Comparison of ENCODE assay signal across 24 cellular contexts in the genomic region with DNA sequence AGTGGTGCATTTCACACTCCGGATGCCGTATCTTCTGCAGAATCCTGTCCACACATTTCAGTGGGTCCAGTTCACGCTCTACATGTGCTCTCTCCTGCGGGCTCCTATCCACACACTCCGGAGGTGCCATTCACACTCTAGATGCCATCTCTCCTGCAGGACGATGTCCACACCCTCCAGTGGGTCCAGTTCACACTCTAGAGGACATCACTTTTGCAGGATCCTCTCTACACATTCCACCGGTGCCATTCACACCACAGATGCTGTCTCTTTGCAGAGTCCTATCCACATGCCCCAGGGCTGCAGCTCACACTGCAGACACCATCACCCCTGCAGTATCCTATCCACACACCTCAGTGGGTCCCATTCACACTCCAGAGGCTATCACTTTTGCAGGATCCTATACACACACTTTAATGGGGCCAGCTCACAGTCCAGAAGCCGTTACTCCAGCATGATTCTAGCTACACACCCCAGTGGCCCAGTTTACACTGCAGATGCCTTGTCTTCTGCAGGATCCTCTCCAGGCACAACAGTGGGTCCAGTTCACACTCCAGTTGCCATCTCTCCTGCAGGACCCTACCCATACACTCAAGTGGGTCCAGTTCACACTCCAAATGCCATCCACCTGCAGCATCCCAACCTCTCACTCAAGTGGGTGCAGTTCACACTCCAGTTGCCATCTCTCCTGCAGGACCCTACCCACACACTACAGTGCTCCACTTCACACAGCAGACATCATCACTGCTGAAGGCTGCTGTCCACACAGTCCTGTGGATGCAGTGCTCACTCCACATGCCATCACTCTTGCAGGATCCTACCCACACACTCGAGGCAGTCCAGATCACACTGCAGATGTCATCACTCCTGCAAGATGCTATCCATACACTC. TPM values are rescaled to one million over a fixed set of nuclear protein-coding genes. Genes with fewer than 3 reads are reported as not detected.
A peak's percentile ranks its signal among the peaks of the same experiment; 100 is the strongest.
DNase-seq lines count a peak whose midpoint lies in the region; ATAC-seq and TF ChIP-seq lines count a peak whose summit lies in the region.
"Had no signal": no experiment of that assay in that cellular context is flagged by ENCODE, and none has a peak within 500 bp of the region (broad histone marks: within the 10 kb centered on the region; RNA-seq: fewer than 3 reads in every experiment).

No MANE protein-coding gene starts in this region.

- H3K27ac Mint-ChIP-seq in HFFc6 (no peak overlapping the region), glutamatergic neuron (ENCODE audit: unreplicated experiment) (peak overlapping the region; percentile 62)
- H3K27ac Mint-ChIP-seq in activated T-cell treated with anti-CD3 and anti-CD28 coated beads, Interleukin-2, amount 50 U/mL, for 24 hours: no peak overlapping the region
- H3K27ac Mint-ChIP-seq in CD4-positive, alpha-beta memory T cell: no peak overlapping the region
- H3K27ac Mint-ChIP-seq: activated CD4-positive, alpha-beta T cell treated with anti-CD3 and anti-CD28 coated beads, Interleukin-2, amount 10 ng/mL, durations not matched to agents 7 days and 5 days; activated naive CD4-positive, alpha-beta T cell treated with anti-CD3 and anti-CD28 coated beads for 36 hours; stimulated activated memory B cell treated with anti-CD40 and anti-IgM and Interleukin-4, amounts not matched to agents 10 μg/mL and 1 μg/mL and 100 μg/mL, for 72 hours; T-helper 1 cell treated with Interleukin-12 subunit alpha and Interleukin-12 subunit beta and Interleukin-4 antibody, amounts not matched to agents 30 μg/mL and 1 μg/mL, for 36 hours had no signal

- no peak overlapping the region for H2BK5ac ChIP-seq in neuronal stem cell (ENCODE audit: low read length)

- H2BK120ac ChIP-seq in neuronal stem cell (ENCODE audit: low read depth, low read length): no peak overlapping the region

- peak overlapping the region; percentile 60 for H3K14ac ChIP-seq in neuronal stem cell (ENCODE audit: low read length)

- DNase-seq in HFFc6: no peak
- no peak for DNase-seq in glutamatergic neuron
- DNase-seq in neuronal stem cell (ENCODE audit: low spot score): no peak
- DNase-seq in gastrocnemius medialis: no peak
- no peak for DNase-seq in stimulated activated naive CD4-positive, alpha-beta T cell (lab: John Stamatoyannopoulos, UW)
- DNase-seq in activated T-cell treated with anti-CD3 and anti-CD28 coated beads, Interleukin-2, amount 50 U/mL, for 24 hours: no peak
- DNase-seq in CD4-positive, alpha-beta memory T cell: no peak
- DNase-seq: activated CD4-positive, alpha-beta T cell treated with anti-CD3 and anti-CD28 coated beads, Interleukin-2, amount 10 ng/mL, durations not matched to agents 7 days and 5 days; activated naive CD4-positive, alpha-beta T cell treated with anti-CD3 and anti-CD28 coated beads for 36 hours; activated T-cell treated with anti-CD3 and anti-CD28 coated beads, Interleukin-2, amount 50 U/mL, for 4 hours; CD4-positive, CD25-positive, alpha-beta regulatory T cell; KG1; lower lobe of right lung; NCI-H1436 treated with DMSO at 0.1 percent for 48 hours; NCI-H524 treated with DMSO at 0.1 percent for 48 hours; stimulated activated CD4-positive, alpha-beta T cell treated with anti-CD3 and anti-CD28 coated beads, Interleukin-2, amount 100 ng/mL, for 24 hours had no signal

- H3K4me2 ChIP-seq in BLaER1 (peak overlapping the region; percentile 93), neuronal stem cell (ENCODE audit: insufficient read depth, low read length, poor library complexity, severe bottlenecking) (no peak overlapping the region)

- no peak overlapping the region for H3K18ac ChIP-seq in neuronal stem cell (ENCODE audit: low read length)

- peaks cover 21% of the 10 kb centered on the region for H3K27me3 Mint-ChIP-seq in HFFc6 (ENCODE audit: insufficient read depth)
- H3K27me3 Mint-ChIP-seq in glutamatergic neuron (ENCODE audit: unreplicated experiment): peaks cover 29% of the 10 kb centered on the region
- peaks cover 67% of the 10 kb centered on the region for H3K27me3 Mint-ChIP-seq in activated T-cell treated with anti-CD3 and anti-CD28 coated beads, Interleukin-2, amount 50 U/mL, for 24 hours
- peaks cover 29 to 30% of the 10 kb centered on the region in 2 donors for H3K27me3 Mint-ChIP-seq in CD4-positive, alpha-beta memory T cell

- in situ Hi-C loops in gastrocnemius medialis (cut with MboI; ENCODE audit: low sequenced_read_pairs in 4 of 4): no loop called here

- H2BK12ac ChIP-seq in neuronal stem cell (ENCODE audit: low read length): no peak overlapping the region

- H2BK15ac ChIP-seq in neuronal stem cell (ENCODE audit: low read length): no peak overlapping the region

- H2AK5ac ChIP-seq in neuronal stem cell (ENCODE audit: low read depth, low read length): peak overlapping the region; percentile 35

- H3K4me1 Mint-ChIP-seq in HFFc6 (ENCODE audit: low read depth) (peaks cover 51% of the 10 kb centered on the region), glutamatergic neuron (ENCODE audit: low read depth, unreplicated experiment) (peaks cover 34% of the 10 kb centered on the region)
- peaks cover 12% of the 10 kb centered on the region for H3K4me1 Mint-ChIP-seq in activated T-cell treated with anti-CD3 and anti-CD28 coated beads, Interleukin-2, amount 50 U/mL, for 24 hours (ENCODE audit: low read depth)
- peaks cover 7 to 12% (median 10%) of the 10 kb centered on the region in 4 donors for H3K4me1 Mint-ChIP-seq in CD4-positive, alpha-beta memory T cell
- H3K4me1 Mint-ChIP-seq: stimulated activated memory B cell treated with anti-CD40 and anti-IgM and Interleukin-4, amounts not matched to agents 10 μg/mL and 1 μg/mL and 100 μg/mL, for 72 hours had no signal

- H3K4me3 ChIP-seq in BLaER1: no peak overlapping the region
- no peak overlapping the region for H3K4me3 ChIP-seq in neuronal stem cell (ENCODE audit: low read length in 2 of 2)
- no peak overlapping the region for H3K4me3 ChIP-seq in gastrocnemius medialis
- no peak overlapping the region for H3K4me3 ChIP-seq in CD4-positive, alpha-beta memory T cell (ENCODE audit: low read length in 2 of 2)
- H3K4me3 ChIP-seq: gastroesophageal sphincter, lower lobe of right lung, psoas muscle had no signal

- intact Hi-C loops in gastrocnemius medialis (cut with DNase I; ENCODE audit: low total_unique reads): no loop called here
- intact Hi-C loops in CD4-positive, alpha-beta memory T cell (cut with micrococcal nuclease): no loop called here

- H3K36me3 Mint-ChIP-seq in HFFc6 (ENCODE audit: low read depth): peaks cover 17% of the 10 kb centered on the region
- H3K36me3 Mint-ChIP-seq in glutamatergic neuron (ENCODE audit: unreplicated experiment): peaks cover 6% of the 10 kb centered on the region
- H3K36me3 Mint-ChIP-seq in activated T-cell treated with anti-CD3 and anti-CD28 coated beads, Interleukin-2, amount 50 U/mL, for 24 hours (ENCODE audit: low read depth): no peaks in the 10 kb centered on the region
- no peaks in the 10 kb centered on the region for H3K36me3 Mint-ChIP-seq in CD4-positive, alpha-beta memory T cell
- H3K36me3 Mint-ChIP-seq: CD4-positive, CD25-positive, alpha-beta regulatory T cell; stimulated activated memory B cell treated with anti-CD40 and anti-IgM and Interleukin-4, amounts not matched to agents 10 μg/mL and 1 μg/mL and 100 μg/mL, for 72 hours had no signal

- no peak overlapping the region for H2AFZ ChIP-seq in neuronal stem cell (ENCODE audit: low read length)

- H3K4me3 Mint-ChIP-seq in HFFc6 (peak overlapping the region; percentile 37), glutamatergic neuron (ENCODE audit: unreplicated experiment) (peak overlapping the region; percentile 45)
- H3K4me3 Mint-ChIP-seq in activated T-cell treated with anti-CD3 and anti-CD28 coated beads, Interleukin-2, amount 50 U/mL, for 24 hours: no peak overlapping the region
- peak overlapping the region in 1 of 8 donors; percentile 5 for H3K4me3 Mint-ChIP-seq in CD4-positive, alpha-beta memory T cell
- H3K4me3 Mint-ChIP-seq: activated CD4-positive, alpha-beta T cell treated with anti-CD3 and anti-CD28 coated beads, Interleukin-2, amount 10 ng/mL, durations not matched to agents 7 days and 5 days; activated naive CD4-positive, alpha-beta T cell treated with anti-CD3 and anti-CD28 coated beads for 36 hours; activated T-cell treated with anti-CD3 and anti-CD28 coated beads, Interleukin-2, amount 50 U/mL, for 4 hours; CD4-positive, CD25-positive, alpha-beta regulatory T cell; stimulated activated memory B cell treated with anti-CD40 and anti-IgM and Interleukin-4, amounts not matched to agents 10 μg/mL and 1 μg/mL and 100 μg/mL, for 72 hours; T-helper 1 cell treated with Interleukin-12 subunit alpha and Interleukin-12 subunit beta and Interleukin-4 antibody, amounts not matched to agents 30 μg/mL and 1 μg/mL, for 36 hours had no signal

- CTCF ChIA-PET in CD4-positive, alpha-beta memory T cell (lab: Charles Lee; ENCODE audit: partially characterized antibody): no interaction called here

- no peak overlapping the region for H3K27ac ChIP-seq in BLaER1
- no peak overlapping the region for H3K27ac ChIP-seq in neuronal stem cell (replicated peaks; ENCODE audit: low read length)
- H3K27ac ChIP-seq in gastrocnemius medialis: no peak overlapping the region
- no peak overlapping the region for H3K27ac ChIP-seq in CD4-positive, alpha-beta memory T cell (ENCODE audit: low read depth, low read length)
- H3K27ac ChIP-seq: lower lobe of right lung, psoas muscle had no signal

- H4K91ac ChIP-seq in neuronal stem cell (ENCODE audit: low read depth, low read length, poor library complexity): no peak overlapping the region

- POLR2A ChIA-PET in CD4-positive, alpha-beta memory T cell (lab: Charles Lee; ENCODE audit: partially characterized antibody): no interaction called here

- H3K9me3 Mint-ChIP-seq in HFFc6: no peaks in the 10 kb centered on the region
- H3K9me3 Mint-ChIP-seq in glutamatergic neuron (ENCODE audit: unreplicated experiment): peaks cover 25% of the 10 kb centered on the region
- H3K9me3 Mint-ChIP-seq in activated T-cell treated with anti-CD3 and anti-CD28 coated beads, Interleukin-2, amount 50 U/mL, for 24 hours: no peaks in the 10 kb centered on the region
- peaks cover 0 to 7% (median 0%) of the 10 kb centered on the region in 8 donors for H3K9me3 Mint-ChIP-seq in CD4-positive, alpha-beta memory T cell
- H3K9me3 Mint-ChIP-seq: activated CD4-positive, alpha-beta T cell treated with anti-CD3 and anti-CD28 coated beads, Interleukin-2, amount 10 ng/mL, durations not matched to agents 7 days and 5 days; activated naive CD4-positive, alpha-beta T cell treated with anti-CD3 and anti-CD28 coated beads for 36 hours; activated T-cell treated with anti-CD3 and anti-CD28 coated beads, Interleukin-2, amount 50 U/mL, for 4 hours; T-helper 1 cell treated with Interleukin-12 subunit alpha and Interleukin-12 subunit beta and Interleukin-4 antibody, amounts not matched to agents 30 μg/mL and 1 μg/mL, for 36 hours had no signal

- H4K20me1 ChIP-seq in BLaER1: peaks cover 19% of the 10 kb centered on the region

- H4K8ac ChIP-seq in neuronal stem cell (ENCODE audit: low read depth, low read length): no peak overlapping the region

- no CpG with 5 or more reads among the region's 9 CpGs for WGBS in neuronal stem cell (ENCODE audit: extremely low coverage in 2 of 2, insufficient read length in 2 of 2, insufficient replicate concordance in 1 of 2), 2 donors

- TF ChIP-seq CTCF in HFFc6 (IDR thresholded peaks at IDR 0.05): no peak
- no peak for TF ChIP-seq CTCF in glutamatergic neuron (IDR thresholded peaks at IDR 0.05; ENCODE audit: partially characterized antibody, unreplicated experiment)
- no peak for TF ChIP-seq CTCF in gastrocnemius medialis (IDR thresholded peaks at IDR 0.05 in 4 of 5, conservative IDR thresholded peaks at IDR 0.05 in 1 of 5)

- H3K4me1 ChIP-seq in BLaER1 (peaks cover 64% of the 10 kb centered on the region), neuronal stem cell (ENCODE audit: control insufficient read depth in 2 of 2, insufficient read depth in 1 of 2, low read depth in 1 of 2, low read length in 2 of 2) (peaks cover 0 to 14% of the 10 kb centered on the region in 2 donors), gastrocnemius medialis (peaks cover 3 to 6% of the 10 kb centered on the region in 2 donors)
- H3K4me1 ChIP-seq in CD4-positive, alpha-beta memory T cell (ENCODE audit: insufficient read depth, low read length): no peaks in the 10 kb centered on the region

- ATAC-seq in gastrocnemius medialis: no peak
- ATAC-seq: activated T-cell treated with anti-CD3 and anti-CD28 coated beads, Interleukin-2, amount 50 U/mL, for 4 hours; gastroesophageal sphincter; HCT116; lower lobe of right lung; psoas muscle; stimulated activated memory B cell treated with anti-CD40 and anti-IgM and Interleukin-4, amounts not matched to agents 10 μg/mL and 1 μg/mL and 100 μg/mL, for 72 hours had no signal

- no peak for TF ChIP-seq POLR2A in gastrocnemius medialis (IDR thresholded peaks at IDR 0.05)

- H3K27me3 ChIP-seq in BLaER1 (no peaks in the 10 kb centered on the region), neuronal stem cell (ENCODE audit: control insufficient read depth in 3 of 3, insufficient read depth in 3 of 3, low read depth in 1 of 3, low read length in 3 of 3) (no peaks in the 10 kb centered on the region), gastrocnemius medialis (peaks cover 11 to 18% (median 15%) of the 10 kb centered on the region in 3 donors)
- H3K27me3 ChIP-seq in CD4-positive, alpha-beta memory T cell (ENCODE audit: insufficient read depth, low read length): no peaks in the 10 kb centered on the region

- H3K4ac ChIP-seq in neuronal stem cell (ENCODE audit: low read length): no peak overlapping the region

- peaks cover 4% of the 10 kb centered on the region for H3K79me1 ChIP-seq in neuronal stem cell (ENCODE audit: low read depth, low read length)

- H3K9me3 ChIP-seq in BLaER1 (no peaks in the 10 kb centered on the region), neuronal stem cell (replicated peaks in 1 of 2; ENCODE audit: control insufficient read depth in 2 of 2, insufficient read depth in 1 of 2, low read depth in 1 of 2, low read length in 2 of 2) (peaks cover 5% of the 10 kb centered on the region in 2 donors), gastrocnemius medialis (no peaks in the 10 kb centered on the region)
- no peaks in the 10 kb centered on the region for H3K9me3 ChIP-seq in CD4-positive, alpha-beta memory T cell (ENCODE audit: control insufficient read depth in 1 of 2, low read length in 2 of 2)
- H3K9me3 ChIP-seq: esophagus muscularis mucosa, gastroesophageal sphincter, lower lobe of right lung, psoas muscle, thoracic aorta had no signal

- H3K23ac ChIP-seq in neuronal stem cell (ENCODE audit: low read depth, low read length, poor library complexity): peak overlapping the region; percentile 1

- H3K9ac ChIP-seq in BLaER1 (peak overlapping the region; percentile 93; the same call in 1 of the 2 replicates), neuronal stem cell (ENCODE audit: low read depth, low read length, poor library complexity) (peak overlapping the region; percentile 64)

- H3K36me3 ChIP-seq in BLaER1 (peaks cover 14% of the 10 kb centered on the region), neuronal stem cell (replicated peaks in 1 of 2; ENCODE audit: control insufficient read depth in 2 of 2, insufficient read depth in 2 of 2, low read length in 2 of 2) (peaks cover 0 to 6% of the 10 kb centered on the region in 2 donors), gastrocnemius medialis (no peaks in the 10 kb centered on the region)
- no peaks in the 10 kb centered on the region for H3K36me3 ChIP-seq in CD4-positive, alpha-beta memory T cell (ENCODE audit: insufficient read depth, low read length)
- H3K36me3 ChIP-seq: esophagus muscularis mucosa, gastroesophageal sphincter, lower lobe of right lung, thoracic aorta had no signal

RNA-seq across cellular contexts. Expression of a gene that starts 2.1 kb away (rescaled TPM):
- 100 to 1,000 TPM; 283 to 403 (median 323) TPM for total RNA-seq in HFFc6 (2021; fragmentation: NEBNext Ultra II Directional; extraction: Animal tissue kit (Norgen Biotek cat#: 25700))
- total RNA-seq in glutamatergic neuron (ENCODE audit: unreplicated experiment): 226 TPM
- polyA plus RNA-seq in neuronal stem cell (2013, experiment 1 of 2): 105 TPM
- polyA plus RNA-seq in neuronal stem cell (2013, experiment 2 of 2): 108 TPM
- 10 to 100 TPM in 2 of 4 donors, 1 to 10 TPM in 2; 7.8 to 13.4 (median 10.3) TPM for total RNA-seq in gastrocnemius medialis
- total RNA-seq in CD4-positive, alpha-beta memory T cell: not detected
- polyA plus RNA-seq in CD4-positive, alpha-beta memory T cell: under 1 TPM in 1 of 2 donors, not detected in 1; 0.79 TPM
- polyA plus RNA-seq: CD4-positive, CD25-positive, alpha-beta regulatory T cell had no signal

Comparison
In these comparisons a context has a peak if more than half of its experiments do, and no peak if none do; other contexts are left out.
1. RNA of a gene that starts 2.1 kb away (total RNA-seq): 283 to 403 TPM in HFFc6 and 226 TPM in glutamatergic neuron (single experiment); 7.8 to 13.4 TPM in gastrocnemius medialis and not detected in CD4-positive, alpha-beta memory T cell; every median in the first group is over 10 times any median in the second.